In genomic region chr14:65906948-65907347, GRCh38 we compare ENCODE assay signal across 27 cellular contexts.
"Had no signal": no experiment of that assay in that cellular context is flagged by ENCODE, and none has a peak within 500 bp of the region (broad histone marks: within the 10 kb centered on the region; RNA-seq: fewer than 3 reads in every experiment).

No MANE protein-coding gene starts in this region.

- H3K36me3 ChIP-seq: colonic mucosa, esophagus squamous epithelium, gastrocnemius medialis, heart right ventricle, lower lobe of right lung had no signal

- H3K27me3 ChIP-seq: colonic mucosa, esophagus squamous epithelium, gastrocnemius medialis had no signal

- H3K9me3 ChIP-seq: colonic mucosa, gastrocnemius medialis, lower lobe of right lung, mucosa of descending colon had no signal

- H3K4me1 ChIP-seq: colonic mucosa, esophagus squamous epithelium, gastrocnemius medialis, heart right ventricle, lower lobe of right lung had no signal

- H3K4me3 ChIP-seq: colonic mucosa, esophagus squamous epithelium, gastrocnemius medialis, heart right ventricle, lower lobe of right lung, mucosa of descending colon had no signal

- FAIRE-seq: endometrium, kidney had no signal

- DNase-seq: colonic mucosa; cortex of kidney; effector CD8-positive, alpha-beta T cell; effector memory CD8-positive, alpha-beta T cell; endodermal cell; erythroblast; esophagus squamous epithelium; foreskin fibroblast; foreskin melanocyte; gastrocnemius medialis; glutamatergic neuron; heart right ventricle; hippocampal formation; immature natural killer cell; islet precursor cell; kidney; kidney glomerular epithelial cell; left colon; left ventricle myocardium superior; lower lobe of right lung; mesenchymal stem cell; mucosa of descending colon; naive B cell had no signal

- ATAC-seq: effector memory CD8-positive, alpha-beta T cell; esophagus mucosa; gastrocnemius medialis; heart right ventricle; left colon; left lobe of liver; left ventricle myocardium superior; lower lobe of right lung; mucosa of descending colon had no signal

- H3K27ac ChIP-seq: colonic mucosa, epithelial cell of prostate, esophagus squamous epithelium, gastrocnemius medialis, heart right ventricle, lower lobe of right lung had no signal
